Comparison of ENCODE assay signal across 19 cellular contexts in genomic region chr22:22400099-22400498, GRCh38.
DNase-seq lines count a peak whose midpoint lies in the region; ATAC-seq, FAIRE-seq and TF ChIP-seq lines count a peak whose summit lies in the region.
"Had no signal": no experiment of that assay in that cellular context is flagged by ENCODE, and none has a peak within 500 bp of the region (broad histone marks: within the 10 kb centered on the region; RNA-seq: fewer than 3 reads in every experiment).

No MANE protein-coding gene starts in this region.

- H3K4me3 Mint-ChIP-seq in osteocyte (ENCODE audit: unreplicated experiment), result no peak overlapping the region
- H3K4me3 Mint-ChIP-seq: CD14-positive monocyte had no signal

- FAIRE-seq in K562 (lab: Jason Lieb, UNC), result no peak
- FAIRE-seq: G401.6, GM12891, H1 had no signal

- peaks cover 7% of the 10 kb centered on the region for H3K9me1 ChIP-seq in K562 (ENCODE audit: control insufficient read depth, insufficient read depth, low read length)

- peaks cover 19% of the 10 kb centered on the region for H3K27me3 Mint-ChIP-seq in osteocyte (ENCODE audit: unreplicated experiment)

- H3K9me3 ChIP-seq in HCT116 (ENCODE audit: control insufficient read depth in 1 of 2, insufficient read depth in 1 of 2, low read depth in 1 of 2, low read length in 2 of 2) (no peaks in the 10 kb centered on the region), K562 (replicated peaks; ENCODE audit: control insufficient read depth, insufficient read depth, low read depth, low read length) (no peaks in the 10 kb centered on the region), hepatocyte (ENCODE audit: low read depth) (no peaks in the 10 kb centered on the region)

- TF ChIP-seq CTCF in GM12873 (IDR thresholded peaks at IDR 0.05; ENCODE audit: insufficient read depth, low read depth, low read length, missing control alignments) (peak; percentile 8), HCT116 (IDR thresholded peaks at IDR 0.05 in 2 of 3, conservative IDR thresholded peaks at IDR 0.05 in 1 of 3; ENCODE audit: borderline replicate concordance in 1 of 3, insufficient read depth in 1 of 3, low read depth in 2 of 3, low read length in 2 of 3) (peak in 2 of 3 experiments; percentile 13 to 18; a peak in 2 of 6 replicates), K562 (IDR thresholded peaks at IDR 0.05 in 2 of 3, conservative IDR thresholded peaks at IDR 0.05 in 1 of 3; ENCODE audit: insufficient read depth in 2 of 3, low read depth in 1 of 3, low read length in 3 of 3) (peak in 2 of 3 experiments; percentile 17 to 49; a peak in 3 of 6 replicates), osteocyte (IDR thresholded peaks at IDR 0.05) (no peak), hepatocyte (IDR thresholded peaks at IDR 0.05; ENCODE audit: poor library complexity) (no peak)

- H3K4me1 Mint-ChIP-seq in osteocyte (ENCODE audit: unreplicated experiment), result no peaks in the 10 kb centered on the region
- H3K4me1 Mint-ChIP-seq: CD14-positive monocyte had no signal

- H3K4me1 ChIP-seq in HCT116 (ENCODE audit: control insufficient read depth in 1 of 2, insufficient read depth in 2 of 2, low read length in 2 of 2) (peaks cover 13 to 17% of the 10 kb centered on the region in 2 experiments; a peak in 3 of 4 replicates), K562 (replicated peaks in 1 of 2; ENCODE audit: control insufficient read depth in 2 of 2, insufficient read depth in 2 of 2, low read length in 2 of 2) (no peaks in the 10 kb centered on the region), hepatocyte (ENCODE audit: insufficient read depth) (no peaks in the 10 kb centered on the region)

- no peak overlapping the region for H3K27ac Mint-ChIP-seq in osteocyte (ENCODE audit: unreplicated experiment)
- H3K27ac Mint-ChIP-seq: CD14-positive monocyte had no signal

- no peaks in the 10 kb centered on the region for H3K9me3 Mint-ChIP-seq in osteocyte (ENCODE audit: unreplicated experiment)
- H3K9me3 Mint-ChIP-seq: CD14-positive monocyte had no signal

- H3K4me2 ChIP-seq in HCT116 (ENCODE audit: low read length) (no peak overlapping the region), K562 (ENCODE audit: insufficient read depth, low read length) (no peak overlapping the region), hepatocyte (no peak overlapping the region)
- H3K4me2 ChIP-seq: KMS-11 had no signal

- H3K79me2 ChIP-seq in HCT116 (ENCODE audit: insufficient read depth, low read length) (no peaks in the 10 kb centered on the region), K562 (ENCODE audit: control insufficient read depth, insufficient read depth, low read length) (no peaks in the 10 kb centered on the region), hepatocyte (no peaks in the 10 kb centered on the region)

- in situ Hi-C loops in K562 (cut with MboI), result no loop called here

- ATAC-seq in HCT116 (no peak), K562 (no peak)

- TF ChIP-seq RAD21 in HCT116 (IDR thresholded peaks at IDR 0.05; ENCODE audit: low read depth) (no peak), K562 (CRISPR knock-in tag; conservative IDR thresholded peaks at IDR 0.05 in 1 of 2, IDR thresholded peaks at IDR 0.05 in 1 of 2) (no peak)

- BruUV-seq in HCT116 (replicated peaks; lab: Mats Ljungman, UMichigan) (no TSS peak), K562 (replicated peaks; lab: Mats Ljungman, UMichigan) (no TSS peak)

- no peaks in the 10 kb centered on the region for H3K36me3 ChIP-seq in HCT116 (ENCODE audit: control insufficient read depth in 1 of 2, insufficient read depth in 2 of 2, low read length in 2 of 2)
- H3K36me3 ChIP-seq in K562 (ENCODE audit: control insufficient read depth, insufficient read depth, low read length), result no peaks in the 10 kb centered on the region
- H3K36me3 ChIP-seq in hepatocyte (replicated peaks; ENCODE audit: insufficient read depth, low read depth), result no peaks in the 10 kb centered on the region

- DNase-seq in HCT116 (ENCODE audit: low read depth, low spot score) (no peak), K562 (ENCODE audit: extremely low read depth in 1 of 4, low spot score in 3 of 4) (peak in 2 of 4 experiments; percentile 33 to 55), osteocyte (ENCODE audit: extremely low spot score, unreplicated experiment) (peak; percentile 49), NCI-H2081 (lab: John Stamatoyannopoulos, UW) (no peak), NOMO-1 treated with dmso at 0.1 percent for 144 hours (lab: John Stamatoyannopoulos, UW; ENCODE audit: unreplicated experiment) (no peak), hepatocyte (ENCODE audit: low spot score) (no peak)
- DNase-seq: DMS 273 treated with DMSO at 0.1 percent for 48 hours, DND-41, NCI-H1417 treated with DMSO at 0.1 percent for 48 hours, NCI-H1930, NCI-H2171 treated with DMSO at 0.1 percent for 48 hours, NCI-H446, NCI-H526 treated with DMSO at 0.1 percent for 48 hours had no signal

- intact Hi-C loops in HCT116 (cut with micrococcal nuclease) (no loop called here), K562 (cut with micrococcal nuclease) (no loop called here)

- TF ChIP-seq EP300 in K562 (IDR thresholded peaks at IDR 0.05; ENCODE audit: low read length), result no peak

- H3K9me2 ChIP-seq in HCT116 (ENCODE audit: insufficient read depth) (no peaks in the 10 kb centered on the region), hepatocyte (replicated peaks; ENCODE audit: insufficient read depth) (no peaks in the 10 kb centered on the region)

- H3K9ac ChIP-seq in HCT116 (ENCODE audit: low read length) (no peak overlapping the region), K562 (ENCODE audit: insufficient read depth in 1 of 2, low read depth in 2 of 2, low read length in 2 of 2) (no peak overlapping the region)
- H3K9ac ChIP-seq: KMS-11 had no signal

- under 1% methylated on average over 3 of the region's 3 CpGs for WGBS in K562 (ENCODE audit: insufficient coverage, low coverage, missing lambda C conversion rate)
- WGBS in hepatocyte (ENCODE audit: low lambda C conversion rate, missing lambda C conversion rate), result 56% methylated on average over 3 of the region's 3 CpGs

- RAD21 ChIA-PET in HCT116 (lab: Charles Lee; ENCODE audit: low non-redundant PET in 1 of 2, low total read pairs in 2 of 2, uncharacterized antibody in 2 of 2, unreplicated experiment in 2 of 2), result no interaction called here

- CTCF ChIA-PET in HCT116 (lab: Charles Lee) (interaction anchor here (0.8 to 1.1 kb wide), 2 partner anchors 9 to 23 kb away, joined by 3 read pairs; no protein-coding TSS in a partner anchor), K562 (lab: Yijun Ruan, JAX; ENCODE audit: low intra/inter-chr PET ratio) (interaction anchor here (0.8 kb wide), 1 partner anchor 192 kb away, joined by 3 read pairs; no protein-coding TSS in a partner anchor)

- H3K4me3 ChIP-seq in HCT116 (replicated peaks in 1 of 2; ENCODE audit: low read depth in 1 of 2, low read length in 2 of 2), result no peak overlapping the region
- no peak overlapping the region for H3K4me3 ChIP-seq in K562
- H3K4me3 ChIP-seq in hepatocyte, result no peak overlapping the region

- no peaks in the 10 kb centered on the region; the same call in 1 of the 2 replicates for H3K27me3 ChIP-seq in HCT116 (ENCODE audit: insufficient read depth, low read length)
- peaks cover 7 to 51% of the 10 kb centered on the region in 2 experiments; a peak in 4 of 5 replicates for H3K27me3 ChIP-seq in K562 (ENCODE audit: control insufficient read depth in 2 of 2, insufficient read depth in 2 of 2, low read length in 2 of 2)
- H3K27me3 ChIP-seq in hepatocyte, result peaks cover 8% of the 10 kb centered on the region

- TF ChIP-seq POLR2A in HCT116 (IDR thresholded peaks at IDR 0.05; ENCODE audit: borderline replicate concordance, extremely low read depth, insufficient read depth, insufficient read length) (no peak), K562 (conservative IDR thresholded peaks at IDR 0.05) (no peak)

- H3K27ac ChIP-seq in HCT116 (ENCODE audit: low read depth, low read length) (no peak overlapping the region), K562 (ENCODE audit: extremely low read depth, low read depth, low read length) (no peak overlapping the region), hepatocyte (no peak overlapping the region)
- H3K27ac ChIP-seq: KMS-11 had no signal

- H2AFZ ChIP-seq in HCT116 (ENCODE audit: low read depth, low read length, poor library complexity, severe bottlenecking) (no peak overlapping the region), K562 (ENCODE audit: low read depth, low read length) (no peak overlapping the region), hepatocyte (no peak overlapping the region)

- POLR2A ChIA-PET in HCT116 (lab: Charles Lee), result no interaction called here
- POLR2A ChIA-PET in K562 (lab: Yijun Ruan, JAX), result interaction anchor here (0.6 to 1.2 kb wide), 4 partner anchors 20 to 609 kb away, joined by 3 to 4 read pairs (median 3); no protein-coding TSS in a partner anchor

- no peaks in the 10 kb centered on the region for H3K36me3 Mint-ChIP-seq in osteocyte (ENCODE audit: unreplicated experiment)
- H3K36me3 Mint-ChIP-seq: CD14-positive monocyte had no signal

- H4K20me1 ChIP-seq in HCT116 (ENCODE audit: insufficient read depth) (no peaks in the 10 kb centered on the region), K562 (replicated peaks; ENCODE audit: control insufficient read depth, insufficient read depth, low read length) (0 out of 2 replicates have a peak, but pooled peaks cover 15% of the 10 kb centered on the region), hepatocyte (ENCODE audit: insufficient read depth, poor library complexity, severe bottlenecking) (no peaks in the 10 kb centered on the region)

TF ChIP-seq in HCT116, 20 proteins besides CTCF, POLR2A, EP300 and RAD21 (continues in another document):
- TF ChIP-seq POLR2AphosphoS5 (IDR thresholded peaks at IDR 0.05; ENCODE audit: low read depth, low read length) (no peak), ATF3 (IDR thresholded peaks at IDR 0.05) (no peak), TCF7L2 (IDR thresholded peaks at IDR 0.05; ENCODE audit: borderline replicate concordance, extremely low read depth, insufficient read depth, insufficient read length) (no peak), SIN3A (IDR thresholded peaks at IDR 0.05; ENCODE audit: low read depth) (no peak), ZFX (IDR thresholded peaks at IDR 0.05) (no peak), FOSL1 (IDR thresholded peaks at IDR 0.05; ENCODE audit: low read depth) (no peak)

TF ChIP-seq in K562, 482 proteins besides CTCF, POLR2A, EP300 and RAD21 (continues in another document):
- TF ChIP-seq KLF1 (tag; IDR thresholded peaks at IDR 0.05) (0 out of 2 replicates have a peak, but pooled peaks have one; percentile 40), ZNF184 (CRISPR knock-in tag; IDR thresholded peaks at IDR 0.05) (peak; percentile 37; the same call in 1 of the 2 replicates), MYNN (IDR thresholded peaks at IDR 0.05) (no peak), MYNN (CRISPR knock-in tag; IDR thresholded peaks at IDR 0.05) (no peak), NFIX (CRISPR knock-in tag; IDR thresholded peaks at IDR 0.05; ENCODE audit: low read depth) (no peak), TBP (optimal IDR thresholded peaks at IDR 0.05; ENCODE audit: low read depth, low read length) (peak; percentile 23)

Comparison
In these comparisons a context has a peak if more than half of its experiments do, and no peak if none do; other contexts are left out.
1. CTCF ChIP-seq: peak in GM12873 (single experiment), HCT116 (2 of 3) and K562 (2 of 3); none in osteocyte (single experiment) and hepatocyte (single experiment).